In genomic region chr12:124636138-124636968, GRCh38 we compare ENCODE assay signal across 8 cellular contexts.
DNase-seq lines count a peak whose midpoint lies in the region; ATAC-seq, FAIRE-seq and TF ChIP-seq lines count a peak whose summit lies in the region.

No MANE protein-coding gene starts in this region.

- peak; percentile 32 for FAIRE-seq in RCC 7860 (lab: Jason Lieb, UNC)

- H3K4me3 Mint-ChIP-seq in activated naive CD8-positive, alpha-beta T cell treated with anti-CD3 and anti-CD28 coated beads for 36 hours: no peak overlapping the region
- H3K4me3 Mint-ChIP-seq in neural crest cell: no peak overlapping the region

- TF ChIP-seq CTCF in neural crest cell (conservative IDR thresholded peaks at IDR 0.05): no peak

- DNase-seq in EH (ENCODE audit: low read depth) (peak; percentile 86), RCC 7860 (ENCODE audit: low spot score) (peak; percentile 63), neural crest cell (ENCODE audit: low read depth, low spot score) (no peak)
- DNase-seq in activated naive CD8-positive, alpha-beta T cell treated with anti-CD3 and anti-CD28 coated beads for 36 hours: peak; percentile 26

- ATAC-seq in HG03432 (IDR thresholded peaks at IDR 0.05; ENCODE audit: unreplicated experiment) (no peak), GM21381 (IDR thresholded peaks at IDR 0.05; ENCODE audit: unreplicated experiment) (no peak), HG03196 (IDR thresholded peaks at IDR 0.05; ENCODE audit: unreplicated experiment) (no peak), GM21723 (IDR thresholded peaks at IDR 0.05; ENCODE audit: unreplicated experiment) (no peak)

- no peaks in the 10 kb centered on the region for H3K27me3 Mint-ChIP-seq in activated naive CD8-positive, alpha-beta T cell treated with anti-CD3 and anti-CD28 coated beads for 36 hours
- H3K27me3 Mint-ChIP-seq in neural crest cell (ENCODE audit: low read depth): no peaks in the 10 kb centered on the region

- no peaks in the 10 kb centered on the region for H3K9me3 Mint-ChIP-seq in activated naive CD8-positive, alpha-beta T cell treated with anti-CD3 and anti-CD28 coated beads for 36 hours
- no peaks in the 10 kb centered on the region for H3K9me3 Mint-ChIP-seq in neural crest cell

- no peak overlapping the region for H3K27ac Mint-ChIP-seq in activated naive CD8-positive, alpha-beta T cell treated with anti-CD3 and anti-CD28 coated beads for 36 hours
- peak overlapping the region; percentile 19 for H3K27ac Mint-ChIP-seq in neural crest cell (ENCODE audit: unreplicated experiment)

- H3K4me1 Mint-ChIP-seq in activated naive CD8-positive, alpha-beta T cell treated with anti-CD3 and anti-CD28 coated beads for 36 hours: peaks cover 15% of the 10 kb centered on the region
- H3K4me1 Mint-ChIP-seq in neural crest cell: peaks cover 26% of the 10 kb centered on the region

- no peaks in the 10 kb centered on the region for H3K36me3 Mint-ChIP-seq in activated naive CD8-positive, alpha-beta T cell treated with anti-CD3 and anti-CD28 coated beads for 36 hours
- H3K36me3 Mint-ChIP-seq in neural crest cell (ENCODE audit: low read depth): no peaks in the 10 kb centered on the region
